12 cellular contexts compared by ENCODE assay signal in the genomic region with DNA sequence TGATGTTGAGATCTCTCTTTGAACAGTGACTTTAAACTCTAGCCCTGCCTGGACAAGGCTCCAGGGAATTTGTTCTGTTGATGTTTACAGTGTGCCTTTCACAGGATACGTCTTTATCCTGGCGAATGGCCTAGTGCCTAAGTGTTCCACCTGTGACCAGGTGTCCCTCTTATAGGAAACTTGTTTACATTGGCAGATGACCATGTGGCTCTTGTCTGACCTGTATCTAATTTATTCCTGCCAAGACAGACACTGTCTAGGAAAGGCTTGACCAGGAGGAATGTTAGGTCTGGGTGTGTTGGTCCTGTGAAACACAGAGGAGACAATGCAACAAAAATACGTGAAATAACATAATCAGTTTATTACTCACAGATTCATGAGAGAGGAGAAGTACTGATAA.
"Had no signal": no experiment of that assay in that cellular context is flagged by ENCODE, and none has a peak within 500 bp of the region (broad histone marks: within the 10 kb centered on the region; RNA-seq: fewer than 3 reads in every experiment).

No MANE protein-coding gene starts in this region.

- H3K4me3 ChIP-seq: ascending aorta, esophagus squamous epithelium, prostate gland had no signal

- ATAC-seq: left colon; natural killer cell; stimulated activated memory B cell treated with anti-CD40 and anti-IgM and Interleukin-4, amounts not matched to agents 10 μg/mL and 1 μg/mL and 100 μg/mL, for 72 hours had no signal

- H3K27me3 ChIP-seq: ascending aorta, esophagus squamous epithelium had no signal

- FAIRE-seq: bronchial epithelial cell had no signal

- DNase-seq: activated CD4-positive, alpha-beta memory T cell treated with anti-CD3 and anti-CD28 coated beads for 36 hours; esophagus squamous epithelium; foreskin fibroblast; left colon; mammary epithelial cell; natural killer cell; T1000; trophoblast cell had no signal

- H3K36me3 ChIP-seq: ascending aorta, esophagus squamous epithelium, prostate gland had no signal

- H3K4me1 ChIP-seq: ascending aorta, esophagus squamous epithelium, prostate gland had no signal

- H3K27ac ChIP-seq: ascending aorta, esophagus squamous epithelium, prostate gland had no signal

- H3K9me3 ChIP-seq: ascending aorta, esophagus squamous epithelium, prostate gland had no signal
